1 cellular context compared by ENCODE assay signal in genomic region chr14:103293465-103293864, GRCh38.
TF ChIP-seq lines count a peak whose summit lies in the region.

No MANE protein-coding gene starts in this region.

TF ChIP-seq in IMR-90, 13 proteins besides CTCF, POLR2A, EP300 and RAD21:
- TF ChIP-seq NFE2L2 (IDR thresholded peaks at IDR 0.05; ENCODE audit: low read depth, low read length) (no peak), FOS (IDR thresholded peaks at IDR 0.05; ENCODE audit: low read depth, low read length) (no peak), MAFK (IDR thresholded peaks at IDR 0.05; ENCODE audit: low read depth, low read length) (no peak), RCOR1 (IDR thresholded peaks at IDR 0.05; ENCODE audit: insufficient replicate concordance, low read length) (no peak), MAZ (IDR thresholded peaks at IDR 0.05; ENCODE audit: borderline replicate concordance, low read depth, low read length) (no peak), SMC3 (IDR thresholded peaks at IDR 0.05; ENCODE audit: low read depth, low read length) (no peak), CEBPB (IDR thresholded peaks at IDR 0.05; ENCODE audit: low read depth, low read length) (no peak), RFX5 (IDR thresholded peaks at IDR 0.05; ENCODE audit: low read depth, low read length) (no peak)
